In genomic region chr19:43481701-43482100, GRCh38 we compare ENCODE assay signal across 36 cellular contexts. TPM values are rescaled to one million over a fixed set of nuclear protein-coding genes. Genes with fewer than 3 reads are reported as not detected.
"Had no signal": no experiment of that assay in that cellular context is flagged by ENCODE, and none has a peak within 500 bp of the region (broad histone marks: within the 10 kb centered on the region; RNA-seq: fewer than 3 reads in every experiment).

No MANE protein-coding gene starts in this region.

- H3K9me3 Mint-ChIP-seq: activated B cell treated with CpG ODN at 0.5 μM for 24 hours; activated CD4-positive, alpha-beta T cell treated with anti-CD3 and anti-CD28 coated beads, Interleukin-2, amount 10 ng/mL, durations not matched to agents 24 days and 14 days; activated CD8-positive, alpha-beta T cell treated with anti-CD3 and anti-CD28 coated beads for 36 hours; activated naive CD4-positive, alpha-beta T cell treated with anti-CD3 and anti-CD28 coated beads, Interleukin-2, amount 50 U/mL, for 24 hours; activated naive CD8-positive, alpha-beta T cell treated with anti-CD3 and anti-CD28 coated beads, Interleukin-2, amount 10 ng/mL, durations not matched to agents 7 days and 5 days; activated T-cell treated with anti-CD3 and anti-CD28 coated beads, Interleukin-2, amount 50 U/mL, for 72 hours; activated T-helper 17 cell treated with anti-CD3 and anti-CD28 coated beads, Interleukin-2, amount 50 U/mL, for 72 hours had no signal

- H3K27me3 Mint-ChIP-seq: activated B cell treated with CpG ODN at 0.5 μM for 24 hours; activated CD4-positive, alpha-beta T cell treated with anti-CD3 and anti-CD28 coated beads, Interleukin-2, amount 10 ng/mL, durations not matched to agents 24 days and 14 days; activated CD8-positive, alpha-beta T cell treated with anti-CD3 and anti-CD28 coated beads for 36 hours; activated naive CD4-positive, alpha-beta T cell treated with anti-CD3 and anti-CD28 coated beads, Interleukin-2, amount 50 U/mL, for 24 hours; activated naive CD8-positive, alpha-beta T cell treated with anti-CD3 and anti-CD28 coated beads, Interleukin-2, amount 10 ng/mL, durations not matched to agents 7 days and 5 days; activated T-helper 17 cell treated with anti-CD3 and anti-CD28 coated beads, Interleukin-2, amount 50 U/mL, for 72 hours had no signal

- ATAC-seq: activated CD8-positive, alpha-beta T cell treated with anti-CD3 and anti-CD28 coated beads for 36 hours; activated T-cell treated with anti-CD3 and anti-CD28 coated beads, Interleukin-2, amount 50 U/mL, for 72 hours; activated T-helper 17 cell treated with anti-CD3 and anti-CD28 coated beads, Interleukin-2, amount 50 U/mL, for 72 hours; Right ventricle myocardium inferior; SK-N-SH treated with all-trans-retinoic acid at 6 μM for 48 hours had no signal

- H3K27ac ChIP-seq: ascending aorta, cardiac muscle cell, KMS-11, PC-9, RWPE1, VCaP had no signal

- H3K27me3 ChIP-seq: ascending aorta, cardiac muscle cell had no signal

- H3K4me2 ChIP-seq: KMS-11, PC-9 had no signal

- H3K4me3 ChIP-seq: ascending aorta, cardiac muscle cell, PC-9 had no signal

- H3K27ac Mint-ChIP-seq: activated B cell treated with CpG ODN at 0.5 μM for 24 hours; activated CD4-positive, alpha-beta T cell treated with anti-CD3 and anti-CD28 coated beads, Interleukin-2, amount 10 ng/mL, durations not matched to agents 24 days and 14 days; activated CD8-positive, alpha-beta T cell treated with anti-CD3 and anti-CD28 coated beads for 36 hours; activated naive CD4-positive, alpha-beta T cell treated with anti-CD3 and anti-CD28 coated beads, Interleukin-2, amount 50 U/mL, for 24 hours; activated naive CD8-positive, alpha-beta T cell treated with anti-CD3 and anti-CD28 coated beads, Interleukin-2, amount 10 ng/mL, durations not matched to agents 7 days and 5 days; activated T-cell treated with anti-CD3 and anti-CD28 coated beads, Interleukin-2, amount 50 U/mL, for 72 hours; activated T-helper 17 cell treated with anti-CD3 and anti-CD28 coated beads, Interleukin-2, amount 50 U/mL, for 72 hours had no signal

- H3K4me1 ChIP-seq: ascending aorta had no signal

- H3K4me1 Mint-ChIP-seq: activated CD4-positive, alpha-beta T cell treated with anti-CD3 and anti-CD28 coated beads, Interleukin-2, amount 10 ng/mL, durations not matched to agents 24 days and 14 days; activated naive CD4-positive, alpha-beta T cell treated with anti-CD3 and anti-CD28 coated beads, Interleukin-2, amount 50 U/mL, for 24 hours; activated naive CD8-positive, alpha-beta T cell treated with anti-CD3 and anti-CD28 coated beads, Interleukin-2, amount 10 ng/mL, durations not matched to agents 7 days and 5 days; activated T-helper 17 cell treated with anti-CD3 and anti-CD28 coated beads, Interleukin-2, amount 50 U/mL, for 72 hours had no signal

- H3K4me3 Mint-ChIP-seq: activated B cell treated with CpG ODN at 0.5 μM for 24 hours; activated CD4-positive, alpha-beta T cell treated with anti-CD3 and anti-CD28 coated beads, Interleukin-2, amount 10 ng/mL, durations not matched to agents 24 days and 14 days; activated CD8-positive, alpha-beta T cell treated with anti-CD3 and anti-CD28 coated beads for 36 hours; activated naive CD4-positive, alpha-beta T cell treated with anti-CD3 and anti-CD28 coated beads, Interleukin-2, amount 50 U/mL, for 24 hours; activated naive CD8-positive, alpha-beta T cell treated with anti-CD3 and anti-CD28 coated beads, Interleukin-2, amount 10 ng/mL, durations not matched to agents 7 days and 5 days; activated T-cell treated with anti-CD3 and anti-CD28 coated beads, Interleukin-2, amount 50 U/mL, for 72 hours; activated T-helper 17 cell treated with anti-CD3 and anti-CD28 coated beads, Interleukin-2, amount 50 U/mL, for 72 hours had no signal

- H3K9me3 ChIP-seq: ascending aorta had no signal

- DNase-seq: activated B cell treated with CpG ODN at 0.5 μM for 24 hours; activated CD4-positive, alpha-beta T cell treated with anti-CD3 and anti-CD28 coated beads, Interleukin-2, amount 10 ng/mL, durations not matched to agents 24 days and 14 days; activated CD4-positive, alpha-beta T cell treated with anti-CD3 and anti-CD28 coated beads, Interleukin-2, amount 50 U/mL, for 4 hours; activated CD4-positive, CD25-positive, alpha-beta regulatory T cell treated with anti-CD3 and anti-CD28 coated beads, Interleukin-2, amount 50 U/mL, for 72 hours; activated CD8-positive, alpha-beta T cell treated with anti-CD3 and anti-CD28 coated beads for 36 hours; activated effector memory CD4-positive, alpha-beta T cell treated with anti-CD3 and anti-CD28 coated beads, Interleukin-2, amount 50 U/mL, for 16 hours; activated naive CD4-positive, alpha-beta T cell; activated naive CD8-positive, alpha-beta T cell treated with anti-CD3 and anti-CD28 coated beads, Interleukin-2, amount 10 ng/mL, durations not matched to agents 7 days and 5 days; activated T-cell treated with anti-CD3 and anti-CD28 coated beads, Interleukin-2, amount 50 U/mL, for 1 hour; activated T-cell treated with anti-CD3 and anti-CD28 coated beads, Interleukin-2, amount 50 U/mL, for 72 hours; amygdala; MM.1S; MV-4-11; NCI-H1092; NCI-H1436 treated with DMSO at 0.1 percent for 48 hours; NCI-H1694 treated with DMSO at 0.1 percent for 48 hours; NCI-H2029; NCI-H345; NCI-H524 treated with DMSO at 0.1 percent for 48 hours; NK-92 treated with Interleukin-12 subunit alpha and Interleukin-12 subunit beta, amount 100 ng/mL, for 24 hours; PC-9; SIG-M5; T-helper 1 cell; T-helper 2 cell; T-helper 9 cell had no signal

- H2AFZ ChIP-seq: PC-9 had no signal

RNA-seq across cellular contexts. Expression of gene LYPD3, which starts 16.3 kb away (rescaled TPM):
- total RNA-seq: activated B cell treated with CpG ODN at 0.5 μM for 24 hours, ascending aorta had no signal

RNA-seq across cellular contexts. Expression of gene ZNF575, which starts 51.3 kb away (rescaled TPM):
- total RNA-seq: ascending aorta, cardiac muscle cell, LHCN-M2, SK-MEL-5 had no signal
